Comparison of ENCODE assay signal across 1 cellular context in genomic region chr1:77741316-77741715, GRCh38.
TF ChIP-seq lines count a peak whose summit lies in the region.

No MANE protein-coding gene starts in this region.

TF ChIP-seq in HepG2, 621 proteins besides CTCF, POLR2A, EP300 and RAD21:
- TF ChIP-seq ATF7 (IDR thresholded peaks at IDR 0.05), result peak; percentile 70
- TF ChIP-seq ATF7 (CRISPR knock-in tag; IDR thresholded peaks at IDR 0.05), result no peak
- no peak for TF ChIP-seq ZNF747 (CRISPR knock-in tag; IDR thresholded peaks at IDR 0.05; ENCODE audit: borderline replicate concordance)
